26 cellular contexts compared by ENCODE assay signal in the genomic region with DNA sequence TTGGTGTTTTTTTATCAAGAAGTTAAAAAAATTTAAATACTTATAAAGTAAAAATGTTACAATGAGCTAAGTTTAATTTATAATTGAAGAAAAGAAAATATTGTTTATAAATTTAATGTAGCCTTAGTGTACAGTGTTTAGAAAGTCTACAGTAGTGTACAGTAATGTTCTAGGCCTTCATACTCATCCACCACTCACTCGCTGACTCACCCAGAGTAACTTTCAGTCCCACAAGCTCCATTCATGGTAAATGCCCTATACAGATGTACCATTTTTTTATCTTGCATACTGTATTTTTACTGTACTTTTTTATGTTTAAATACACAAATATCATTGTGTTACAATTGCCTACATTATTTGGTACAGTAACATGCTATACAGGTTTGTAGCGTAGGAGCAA. TPM values are rescaled to one million over a fixed set of nuclear protein-coding genes. Genes with fewer than 3 reads are reported as not detected.
"Had no signal": no experiment of that assay in that cellular context is flagged by ENCODE, and none has a peak within 500 bp of the region (broad histone marks: within the 10 kb centered on the region; RNA-seq: fewer than 3 reads in every experiment).

No MANE protein-coding gene starts in this region.

- H3K36me3 Mint-ChIP-seq: activated naive CD4-positive, alpha-beta T cell treated with anti-CD3 and anti-CD28 coated beads, Interleukin-2, amount 10 ng/mL, durations not matched to agents 7 days and 5 days; activated naive CD8-positive, alpha-beta T cell treated with anti-CD3 and anti-CD28 coated beads for 36 hours; T-cell had no signal

- DNase-seq: activated CD4-positive, alpha-beta memory T cell treated with anti-CD3 and anti-CD28 coated beads, Interleukin-2, amount 10 ng/mL, durations not matched to agents 7 days and 5 days; activated CD4-positive, alpha-beta T cell treated with anti-CD3 and anti-CD28 coated beads for 36 hours; activated CD4-positive, alpha-beta T cell treated with anti-CD3 and anti-CD28 coated beads, Interleukin-2, amount 50 U/mL, for 1 hour; activated gamma-delta T cell treated with Interleukin-2 at 50 U/mL for 16 hours; activated naive CD4-positive, alpha-beta T cell treated with anti-CD3 and anti-CD28 coated beads, Interleukin-2, amount 10 ng/mL, durations not matched to agents 7 days and 5 days; activated naive CD8-positive, alpha-beta T cell treated with anti-CD3 and anti-CD28 coated beads for 36 hours; activated T-cell treated with anti-CD3 and anti-CD28 coated beads for 4 hours; activated T-cell treated with anti-CD3 and anti-CD28 coated beads, Interleukin-2, amount 50 U/mL, for 48 hours; anterior cingulate cortex; KG1; NCI-H1092 treated with DMSO at 0.1 percent for 48 hours; NCI-H1417 treated with DMSO at 0.1 percent for 48 hours; NCI-H1694; NCI-H2029 treated with DMSO at 0.1 percent for 48 hours; NCI-H446; NCI-H524; T-cell; WERI-Rb-1 had no signal

- H3K36me3 ChIP-seq: WERI-Rb-1 had no signal

- H3K4me3 Mint-ChIP-seq: activated CD4-positive, alpha-beta memory T cell treated with anti-CD3 and anti-CD28 coated beads, Interleukin-2, amount 10 ng/mL, durations not matched to agents 7 days and 5 days; activated CD4-positive, alpha-beta T cell treated with anti-CD3 and anti-CD28 coated beads for 36 hours; activated naive CD4-positive, alpha-beta T cell treated with anti-CD3 and anti-CD28 coated beads, Interleukin-2, amount 10 ng/mL, durations not matched to agents 7 days and 5 days; activated naive CD8-positive, alpha-beta T cell treated with anti-CD3 and anti-CD28 coated beads for 36 hours; central memory CD8-positive, alpha-beta T cell; T-cell had no signal

- H3K4me1 Mint-ChIP-seq: activated CD4-positive, alpha-beta memory T cell treated with anti-CD3 and anti-CD28 coated beads, Interleukin-2, amount 10 ng/mL, durations not matched to agents 7 days and 5 days; activated CD4-positive, alpha-beta T cell treated with anti-CD3 and anti-CD28 coated beads for 36 hours; activated naive CD4-positive, alpha-beta T cell treated with anti-CD3 and anti-CD28 coated beads, Interleukin-2, amount 10 ng/mL, durations not matched to agents 7 days and 5 days; activated naive CD8-positive, alpha-beta T cell treated with anti-CD3 and anti-CD28 coated beads for 36 hours; central memory CD8-positive, alpha-beta T cell; T-cell had no signal

- H3K27me3 Mint-ChIP-seq: activated naive CD4-positive, alpha-beta T cell treated with anti-CD3 and anti-CD28 coated beads, Interleukin-2, amount 10 ng/mL, durations not matched to agents 7 days and 5 days had no signal

- H3K27ac Mint-ChIP-seq: activated CD4-positive, alpha-beta memory T cell treated with anti-CD3 and anti-CD28 coated beads, Interleukin-2, amount 10 ng/mL, durations not matched to agents 7 days and 5 days; activated CD4-positive, alpha-beta T cell treated with anti-CD3 and anti-CD28 coated beads for 36 hours; activated naive CD4-positive, alpha-beta T cell treated with anti-CD3 and anti-CD28 coated beads, Interleukin-2, amount 10 ng/mL, durations not matched to agents 7 days and 5 days; activated naive CD8-positive, alpha-beta T cell treated with anti-CD3 and anti-CD28 coated beads for 36 hours; activated T-helper 2 cell treated with anti-CD3 and anti-CD28 coated beads, Interferon-gamma antibody, Interleukin-2, Interleukin-4, amounts not matched to agents 10 μg/mL and 5 μg/mL and 100 μg/mL, durations not matched to agents 14 hours and 24 hours and 36 hours; T-cell had no signal

- H3K4me3 ChIP-seq: SK-N-MC had no signal

- H3K27ac ChIP-seq: SK-N-MC, WERI-Rb-1 had no signal

- FAIRE-seq: RCC 7860 had no signal

- ATAC-seq: activated CD4-positive, alpha-beta T cell treated with anti-CD3 and anti-CD28 coated beads for 36 hours; T-cell had no signal

- H3K9me3 Mint-ChIP-seq: activated CD4-positive, alpha-beta memory T cell treated with anti-CD3 and anti-CD28 coated beads, Interleukin-2, amount 10 ng/mL, durations not matched to agents 7 days and 5 days; activated naive CD4-positive, alpha-beta T cell treated with anti-CD3 and anti-CD28 coated beads, Interleukin-2, amount 10 ng/mL, durations not matched to agents 7 days and 5 days; activated naive CD8-positive, alpha-beta T cell treated with anti-CD3 and anti-CD28 coated beads for 36 hours; activated T-helper 2 cell treated with anti-CD3 and anti-CD28 coated beads, Interferon-gamma antibody, Interleukin-2, Interleukin-4, amounts not matched to agents 10 μg/mL and 5 μg/mL and 100 μg/mL, durations not matched to agents 14 hours and 24 hours and 36 hours; T-cell had no signal

RNA-seq across cellular contexts. Expression of a gene that starts 26.0 kb away (rescaled TPM):
- total RNA-seq: activated CD4-positive, alpha-beta memory T cell treated with anti-CD3 and anti-CD28 coated beads, Interleukin-2, amount 10 ng/mL, durations not matched to agents 7 days and 5 days; activated CD4-positive, alpha-beta T cell treated with anti-CD3 and anti-CD28 coated beads for 36 hours; activated CD8-positive, alpha-beta memory T cell treated with anti-CD3 and anti-CD28 coated beads for 36 hours; activated naive CD8-positive, alpha-beta T cell treated with anti-CD3 and anti-CD28 coated beads for 36 hours; activated T-helper 2 cell treated with anti-CD3 and anti-CD28 coated beads, Interferon-gamma antibody, Interleukin-2, Interleukin-4, amounts not matched to agents 10 μg/mL and 5 μg/mL and 100 μg/mL, durations not matched to agents 14 hours and 24 hours and 36 hours; LHCN-M2; M059J; T-cell; T-helper 2 cell treated with Interferon-gamma antibody and Interleukin-4, amounts not matched to agents 100 ng/mL and 5 ng/mL, for 36 hours had no signal
